30 cellular contexts compared by ENCODE assay signal in the genomic region with DNA sequence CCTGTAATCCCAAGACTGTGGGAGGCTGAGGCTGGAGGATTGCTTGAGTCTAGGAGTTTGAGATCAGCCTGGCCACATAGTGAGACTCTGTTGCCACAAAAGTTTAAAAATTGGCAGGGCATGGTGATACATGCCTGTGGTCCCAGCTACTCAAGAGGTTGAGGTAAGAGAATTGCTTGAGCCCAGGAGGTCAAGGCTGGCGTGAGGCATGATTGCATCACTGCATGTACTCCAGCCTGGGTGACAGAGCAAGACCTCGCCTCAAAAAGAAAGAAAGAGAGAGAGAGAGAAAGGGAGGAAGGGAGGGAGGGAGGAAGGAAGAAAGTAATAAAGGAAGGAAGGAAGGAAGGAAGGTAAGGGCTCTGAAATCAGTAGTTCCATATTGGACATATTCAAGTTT. TPM values are rescaled to one million over a fixed set of nuclear protein-coding genes. Genes with fewer than 3 reads are reported as not detected.
"Had no signal": no experiment of that assay in that cellular context is flagged by ENCODE, and none has a peak within 500 bp of the region (broad histone marks: within the 10 kb centered on the region; RNA-seq: fewer than 3 reads in every experiment).

No MANE protein-coding gene starts in this region.

- H3K27ac ChIP-seq: esophagus squamous epithelium, lower lobe of right lung, neutrophil, parathyroid adenoma, testis, tibial artery had no signal

- H3K36me3 ChIP-seq: esophagus squamous epithelium, lower lobe of right lung, neutrophil, tibial artery had no signal

- H3K27ac Mint-ChIP-seq: effector memory CD8-positive, alpha-beta T cell; memory B cell; natural killer cell; progenitor cell of endocrine pancreas; stimulated activated memory B cell treated with anti-CD40 and anti-IgM and Interleukin-4, amounts not matched to agents 10 μg/mL and 1 μg/mL and 100 μg/mL, for 72 hours; type B pancreatic cell had no signal

- H3K4me3 ChIP-seq: esophagus squamous epithelium, lower lobe of right lung, testis, tibial artery had no signal

- H3K4me1 ChIP-seq: lower lobe of right lung, parathyroid adenoma had no signal

- ATAC-seq: effector memory CD8-positive, alpha-beta T cell; left ventricle myocardium superior; lower lobe of right lung; natural killer cell; right cardiac atrium; stimulated activated memory B cell treated with anti-CD40 and anti-IgM and Interleukin-4, amounts not matched to agents 10 μg/mL and 1 μg/mL and 100 μg/mL, for 72 hours; stimulated activated naive CD8-positive, alpha-beta T cell treated with anti-CD3 and anti-CD28 coated beads, Interleukin-15, Interleukin-2, amounts not matched to agents 100 U/mL and 50 U/mL, for 24 hours had no signal

- H3K36me3 Mint-ChIP-seq: memory B cell; natural killer cell; stimulated activated memory B cell treated with anti-CD40 and anti-IgM and Interleukin-4, amounts not matched to agents 10 μg/mL and 1 μg/mL and 100 μg/mL, for 72 hours; type B pancreatic cell had no signal

- DNase-seq: cerebellar nuclear complex; cortex of kidney; effector memory CD8-positive, alpha-beta T cell; erythroblast; esophagus squamous epithelium; foreskin melanocyte; left ventricle myocardium superior; lower lobe of right lung; natural killer cell; right cardiac atrium; small intestine; stimulated activated CD4-positive, alpha-beta T cell treated with anti-CD3 and anti-CD28 coated beads, Interleukin-12 subunit alpha, Interleukin-12 subunit beta, amount 100 ng/mL, for 4 hours; stimulated activated CD4-positive, alpha-beta T cell treated with anti-CD3 and anti-CD28 coated beads, Interleukin-1b, Interleukin-23, amount 100 ng/mL, for 48 hours; stimulated activated CD4-positive, alpha-beta T cell treated with anti-CD3 and anti-CD28 coated beads, Interleukin-4, amount 100 ng/mL, for 1 hour; stimulated activated naive CD8-positive, alpha-beta T cell treated with anti-CD3 and anti-CD28 coated beads, Interleukin-15, Interleukin-2, amounts not matched to agents 100 U/mL and 50 U/mL, for 24 hours; substantia nigra; testis; tibial artery had no signal

- H3K79me2 ChIP-seq: parathyroid adenoma had no signal

- H3K4me1 Mint-ChIP-seq: natural killer cell had no signal

- H3K9ac ChIP-seq: parathyroid adenoma had no signal

- H3K9me3 ChIP-seq: esophagus squamous epithelium, lower lobe of right lung, neutrophil, testis, tibial artery had no signal

- H3K27me3 ChIP-seq: esophagus squamous epithelium, neutrophil, testis, tibial artery had no signal

- H3K9me3 Mint-ChIP-seq: effector memory CD8-positive, alpha-beta T cell; memory B cell; natural killer cell; stimulated activated memory B cell treated with anti-CD40 and anti-IgM and Interleukin-4, amounts not matched to agents 10 μg/mL and 1 μg/mL and 100 μg/mL, for 72 hours; type B pancreatic cell had no signal

- H3K4me3 Mint-ChIP-seq: effector memory CD8-positive, alpha-beta T cell; memory B cell; natural killer cell; stimulated activated memory B cell treated with anti-CD40 and anti-IgM and Interleukin-4, amounts not matched to agents 10 μg/mL and 1 μg/mL and 100 μg/mL, for 72 hours; type B pancreatic cell had no signal

- H2AFZ ChIP-seq: parathyroid adenoma had no signal

RNA-seq across cellular contexts. Expression of a gene that starts 33.9 kb away (rescaled TPM):
- total RNA-seq: dermis microvascular lymphatic vessel endothelial cell, esophagus squamous epithelium, left ventricle myocardium superior, lower lobe of right lung, mononuclear cell, natural killer cell, osteoblast, progenitor cell of endocrine pancreas, right cardiac atrium, testis, urinary bladder had no signal
- polyA plus RNA-seq: keratinocyte, neural cell, right cardiac atrium, small intestine, urinary bladder had no signal
